14 cellular contexts compared by ENCODE assay signal in genomic region chr3:52089691-52090090, GRCh38. TPM values are rescaled to one million over a fixed set of nuclear protein-coding genes. Genes with fewer than 3 reads are reported as not detected.
DNase-seq lines count a peak whose midpoint lies in the region; ATAC-seq and TF ChIP-seq lines count a peak whose summit lies in the region.
"Had no signal": no experiment of that assay in that cellular context is flagged by ENCODE, and none has a peak within 500 bp of the region (broad histone marks: within the 10 kb centered on the region; RNA-seq: fewer than 3 reads in every experiment).

No MANE protein-coding gene starts in this region.

- ATAC-seq in GM19467 (IDR thresholded peaks at IDR 0.05; ENCODE audit: unreplicated experiment): no peak
- ATAC-seq: effector memory CD8-positive, alpha-beta T cell had no signal

- no peaks in the 10 kb centered on the region for H4K20me1 ChIP-seq in GM23248 (ENCODE audit: insufficient read depth)

- in situ Hi-C loops in GM23248 (cut with MboI): no loop called here
- in situ Hi-C loops in KBM-7 (cut with MboI; ENCODE audit: low pct_unique_long_range_greater_than_20kb, low sequenced_read_pairs): no loop called here

- H3K27ac ChIP-seq in GM23248 (peak overlapping the region; percentile 85), breast epithelium (peak overlapping the region; percentile 61 to 93), skin epidermis (peak overlapping the region in 13 of 21 experiments; percentile 9 to 83 (median 57))

- H3K36me3 ChIP-seq in GM23248 (ENCODE audit: low read depth) (no peaks in the 10 kb centered on the region), breast epithelium (no peaks in the 10 kb centered on the region), iPS-15b (ENCODE audit: control insufficient read depth, insufficient read depth, low read length) (peaks cover 16% of the 10 kb centered on the region)

- H3K4me1 ChIP-seq in GM23248 (ENCODE audit: insufficient read depth) (peaks cover 45% of the 10 kb centered on the region), breast epithelium (no peaks in the 10 kb centered on the region), iPS-15b (ENCODE audit: control insufficient read depth, insufficient read depth, low read length) (no peaks in the 10 kb centered on the region)

- H3K9me3 ChIP-seq in GM23248 (ENCODE audit: low read depth): no peaks in the 10 kb centered on the region
- no peaks in the 10 kb centered on the region for H3K9me3 ChIP-seq in breast epithelium
- no peaks in the 10 kb centered on the region for H3K9me3 ChIP-seq in iPS-15b (ENCODE audit: control insufficient read depth, insufficient read depth, low read length)

- no peaks in the 10 kb centered on the region for H3K79me2 ChIP-seq in GM23248 (ENCODE audit: insufficient read depth)

- no peak for TF ChIP-seq POLR2A in breast epithelium (IDR thresholded peaks at IDR 0.05)

- peak overlapping the region; percentile 68; the same call in 1 of the 2 replicates for H3K9ac ChIP-seq in GM23248
- peak overlapping the region; percentile 41 for H3K9ac ChIP-seq in iPS-15b (ENCODE audit: low read depth, low read length)

- WGBS in GM23248 (ENCODE audit: low coverage in 1 of 2, low lambda C conversion rate in 2 of 2, missing lambda C conversion rate in 2 of 2), 2 experiments: 89 to 95% methylated on average over 4 of the region's 4 CpGs

- peak overlapping the region; percentile 62 for H2AFZ ChIP-seq in GM23248

- DNase-seq in GM23248 (no peak), breast epithelium (ENCODE audit: low spot score in 2 of 2) (no peak), KBM-7 (no peak), midbrain (lab: John Stamatoyannopoulos, UW) (no peak)
- no peak for DNase-seq in activated CD8-positive, alpha-beta memory T cell treated with anti-CD3 and anti-CD28 coated beads, Interleukin-2, amount 50 U/mL, for 48 hours
- DNase-seq: activated CD4-positive, alpha-beta T cell treated with anti-CD3 and anti-CD28 coated beads, Interleukin-2, amount 10 ng/mL, durations not matched to agents 7 days and 5 days; DMS79; effector memory CD8-positive, alpha-beta T cell; NCI-H2227 treated with DMSO at 0.1 percent for 48 hours; OCI-M1; T-helper 2 cell had no signal

- TF ChIP-seq CTCF in breast epithelium (IDR thresholded peaks at IDR 0.05): no peak

- H3K27me3 ChIP-seq in GM23248 (replicated peaks; ENCODE audit: insufficient read depth): no peaks in the 10 kb centered on the region
- no peaks in the 10 kb centered on the region for H3K27me3 ChIP-seq in breast epithelium
- no peaks in the 10 kb centered on the region for H3K27me3 ChIP-seq in iPS-15b (ENCODE audit: control insufficient read depth, insufficient read depth, low read length)

- intact Hi-C loops in breast epithelium (cut with DNase I; ENCODE audit: low total_unique reads): no loop called here

- H3K4me3 ChIP-seq in GM23248 (no peak overlapping the region), breast epithelium (no peak overlapping the region), iPS-15b (ENCODE audit: low read depth, low read length) (no peak overlapping the region), skin epidermis (no peak overlapping the region)

- no peaks in the 10 kb centered on the region for H3F3A ChIP-seq in GM23248 (ENCODE audit: insufficient read depth)

- no peaks in the 10 kb centered on the region for H3K9me2 ChIP-seq in GM23248 (ENCODE audit: insufficient read depth)

- peak overlapping the region; percentile 3 for H3K4me2 ChIP-seq in GM23248 (ENCODE audit: unreplicated experiment)

RNA-seq across cellular contexts. Expression of gene DUSP7, which starts 33.3 kb away (rescaled TPM):
- 12.4 and 17.7 TPM in 2 replicates for total RNA-seq in GM23248 (2014; rRNA removed; shearing (Covaris generic))
- 5.1 and 5.8 TPM in 2 replicates for polyA plus RNA-seq in GM23248 (2016; fragmentation: Nextera tagmentation; extraction: Ambion mirVana)
- total RNA-seq in breast epithelium: 10 to 100 TPM in 1 of 3 donors, 1 to 10 TPM in 2; 7.0 to 11.1 (median 8.6) TPM
